In genomic region chr9:92770005-92770995, GRCh38 we compare ENCODE assay signal across 9 cellular contexts. TPM values are rescaled to one million over a fixed set of nuclear protein-coding genes. Genes with fewer than 3 reads are reported as not detected.
DNase-seq lines count a peak whose midpoint lies in the region; ATAC-seq lines count a peak whose summit lies in the region.
"Had no signal": no experiment of that assay in that cellular context is flagged by ENCODE, and none has a peak within 500 bp of the region (broad histone marks: within the 10 kb centered on the region; RNA-seq: fewer than 3 reads in every experiment).

No MANE protein-coding gene starts in this region.

- peak; percentile 41 for DNase-seq in CD1c-positive myeloid dendritic cell (ENCODE audit: extremely low spot score)
- DNase-seq in KG1 (lab: John Stamatoyannopoulos, UW), result peak; percentile 43
- DNase-seq in UCSD-AML1 (lab: John Stamatoyannopoulos, UW; ENCODE audit: unreplicated experiment), result peak; percentile 86
- DNase-seq in left lobe of liver (ENCODE audit: low spot score), result no peak
- DNase-seq in G401 (ENCODE audit: low spot score), result no peak
- DNase-seq in stimulated activated CD4-positive, alpha-beta T cell treated with anti-CD3 and anti-CD28 coated beads, Interleukin-4, amount 100 ng/mL, for 24 hours, result no peak

- in situ Hi-C loops in G401 (cut with HindIII; ENCODE audit: low sequenced_read_pairs), result no loop called here

- ATAC-seq in left lobe of liver, result peak; percentile 31
- ATAC-seq in GM18870 (IDR thresholded peaks at IDR 0.05; ENCODE audit: unreplicated experiment), result no peak
- no peak for ATAC-seq in HG02852 (IDR thresholded peaks at IDR 0.05; ENCODE audit: unreplicated experiment)
- ATAC-seq: body of pancreas had no signal

RNA-seq across cellular contexts. Expression of gene BICD2, which starts 5.7 kb away (rescaled TPM):
- total RNA-seq in left lobe of liver, result 8.0 TPM
- total RNA-seq in G401 (2014; rRNA removed; shearing (Covaris generic)), result 25.0 and 30.3 TPM in 2 replicates

Comparison
In these comparisons a context has a peak if more than half of its experiments do, and no peak if none do; other contexts are left out.
1. DNase-seq: peak in CD1c-positive myeloid dendritic cell (single experiment), KG1 (single experiment) and UCSD-AML1 (single experiment); none in left lobe of liver (single experiment), G401 (single experiment) and stimulated activated CD4-positive, alpha-beta T cell treated with anti-CD3 and anti-CD28 coated beads, Interleukin-4, amount 100 ng/mL, for 24 hours (single experiment).